In the genomic region with DNA sequence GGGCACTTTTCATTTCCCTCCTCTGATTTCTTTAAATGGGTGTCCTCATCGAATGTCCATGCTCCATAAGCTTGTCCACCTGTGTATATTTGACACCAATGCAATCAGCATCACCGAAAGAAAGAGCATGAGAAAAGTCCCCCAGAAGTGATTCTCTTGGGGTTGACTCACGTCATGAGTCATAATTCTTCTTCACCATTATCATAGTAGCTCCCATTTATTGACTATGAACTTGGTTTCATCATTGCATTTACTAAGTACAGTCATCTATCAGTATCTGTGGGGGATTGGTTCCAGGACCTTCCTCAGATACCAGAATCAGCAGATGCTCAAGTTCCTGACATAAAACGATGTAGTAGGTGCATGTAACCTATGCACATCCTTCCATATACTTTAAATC, we compare ENCODE assay signal across 15 cellular contexts.
DNase-seq lines count a peak whose midpoint lies in the region; ATAC-seq and TF ChIP-seq lines count a peak whose summit lies in the region.
"Had no signal": no experiment of that assay in that cellular context is flagged by ENCODE, and none has a peak within 500 bp of the region (broad histone marks: within the 10 kb centered on the region; RNA-seq: fewer than 3 reads in every experiment).

No MANE protein-coding gene starts in this region.

- intact Hi-C loops in activated CD4-positive, alpha-beta T cell treated with anti-CD3 and anti-CD28 coated beads for 36 hours (cut with DNase I, micrococcal nuclease): loop anchor here (1.0 to 10.0 kb wide), 7 partner anchors 29 to 738 kb away; no protein-coding TSS in a partner anchor

- ATAC-seq in activated CD4-positive, alpha-beta T cell treated with anti-CD3 and anti-CD28 coated beads for 36 hours: peak; percentile 66
- ATAC-seq in HG03432 (IDR thresholded peaks at IDR 0.05; ENCODE audit: unreplicated experiment) (peak; percentile 52), GM18858 (IDR thresholded peaks at IDR 0.05; ENCODE audit: unreplicated experiment) (no peak)
- ATAC-seq: A549 had no signal

- H3K27me3 Mint-ChIP-seq in activated CD4-positive, alpha-beta T cell treated with anti-CD3 and anti-CD28 coated beads for 36 hours: peaks cover 8% of the 10 kb centered on the region
- no peaks in the 10 kb centered on the region for H3K27me3 Mint-ChIP-seq in chondrocyte (ENCODE audit: low read depth)

- peaks cover 17% of the 10 kb centered on the region for H3K4me1 ChIP-seq in adipocyte (ENCODE audit: control insufficient read depth, insufficient read depth, low read length)
- H3K4me1 ChIP-seq: A549, Caco-2, testis had no signal

- H3K4me3 ChIP-seq in adipocyte (ENCODE audit: low read length): no peak overlapping the region
- H3K4me3 ChIP-seq: A549, testis had no signal

- TF ChIP-seq CTCF in chondrocyte (IDR thresholded peaks at IDR 0.05): no peak

- peaks cover 3% of the 10 kb centered on the region for H3K9me3 Mint-ChIP-seq in activated CD4-positive, alpha-beta T cell treated with anti-CD3 and anti-CD28 coated beads for 36 hours (ENCODE audit: low read depth)
- no peaks in the 10 kb centered on the region for H3K9me3 Mint-ChIP-seq in chondrocyte (ENCODE audit: low read depth)

- H3K36me3 Mint-ChIP-seq in activated CD4-positive, alpha-beta T cell treated with anti-CD3 and anti-CD28 coated beads for 36 hours (ENCODE audit: low read depth): no peaks in the 10 kb centered on the region
- H3K36me3 Mint-ChIP-seq in chondrocyte (ENCODE audit: low read depth): no peaks in the 10 kb centered on the region

- H3K27me3 ChIP-seq in adipocyte (replicated peaks; ENCODE audit: control insufficient read depth, insufficient read depth, low read length): peaks cover 8% of the 10 kb centered on the region
- H3K27me3 ChIP-seq: testis had no signal

- H3K9me3 ChIP-seq in adipocyte (ENCODE audit: control insufficient read depth, low read length): no peaks in the 10 kb centered on the region
- H3K9me3 ChIP-seq: A549, Caco-2, testis had no signal

- no peak for DNase-seq in activated CD4-positive, alpha-beta T cell treated with anti-CD3 and anti-CD28 coated beads for 36 hours
- no peak for DNase-seq in activated CD4-positive, alpha-beta T cell treated with anti-CD3 and anti-CD28 coated beads, Interleukin-2, amount 50 U/mL, for 4 hours
- DNase-seq in adipocyte (ENCODE audit: low read depth) (peak; percentile 23), renal cortical epithelial cell (ENCODE audit: low read depth) (peak; percentile 53), NCI-H146 (lab: John Stamatoyannopoulos, UW) (no peak), chondrocyte (ENCODE audit: low spot score) (no peak)
- DNase-seq: Caco-2, mesendoderm, NCI-H1436, NCI-H510A, testis had no signal

- POLR2A ChIA-PET in activated CD4-positive, alpha-beta T cell treated with anti-CD3 and anti-CD28 coated beads for 36 hours (lab: Charles Lee): no interaction called here

- H3K36me3 ChIP-seq in adipocyte (ENCODE audit: control insufficient read depth, insufficient read depth, low read length, severe bottlenecking): no peaks in the 10 kb centered on the region

- peaks cover 64% of the 10 kb centered on the region for H3K4me1 Mint-ChIP-seq in activated CD4-positive, alpha-beta T cell treated with anti-CD3 and anti-CD28 coated beads for 36 hours
- H3K4me1 Mint-ChIP-seq in chondrocyte (ENCODE audit: low read depth): peaks cover 37% of the 10 kb centered on the region

- CTCF ChIA-PET in activated CD4-positive, alpha-beta T cell treated with anti-CD3 and anti-CD28 coated beads for 36 hours (lab: Charles Lee): interaction anchor here (0.6 to 1.6 kb wide), 3 partner anchors 36 to 125 kb away, joined by 3 to 6 read pairs (median 3); no protein-coding TSS in a partner anchor

- H3K27ac Mint-ChIP-seq in activated CD4-positive, alpha-beta T cell treated with anti-CD3 and anti-CD28 coated beads for 36 hours: peak overlapping the region; percentile 59
- H3K27ac Mint-ChIP-seq in chondrocyte (ENCODE audit: unreplicated experiment): no peak overlapping the region
- H3K27ac Mint-ChIP-seq: T-helper 2 cell treated with Interferon-gamma antibody and Interleukin-4, amounts not matched to agents 5 μg/mL and 100 μg/mL, for 36 hours had no signal

- H3K9ac ChIP-seq in adipocyte (ENCODE audit: low read length): no peak overlapping the region

- no peak overlapping the region for H3K4me3 Mint-ChIP-seq in activated CD4-positive, alpha-beta T cell treated with anti-CD3 and anti-CD28 coated beads for 36 hours
- no peak overlapping the region for H3K4me3 Mint-ChIP-seq in chondrocyte (ENCODE audit: unreplicated experiment)
- H3K4me3 Mint-ChIP-seq: T-helper 2 cell treated with Interferon-gamma antibody and Interleukin-4, amounts not matched to agents 5 μg/mL and 100 μg/mL, for 36 hours had no signal

Comparison
In these comparisons a context has a peak if more than half of its experiments do, and no peak if none do; other contexts are left out.
1. DNase-seq: peak in adipocyte (single experiment) and renal cortical epithelial cell (single experiment); none in activated CD4-positive, alpha-beta T cell treated with anti-CD3 and anti-CD28 coated beads for 36 hours (single experiment), activated CD4-positive, alpha-beta T cell treated with anti-CD3 and anti-CD28 coated beads, Interleukin-2, amount 50 U/mL, for 4 hours (0 of 2), NCI-H146 (single experiment) and chondrocyte (single experiment).